Comparison of ENCODE assay signal across 1 cellular context in the genomic region with DNA sequence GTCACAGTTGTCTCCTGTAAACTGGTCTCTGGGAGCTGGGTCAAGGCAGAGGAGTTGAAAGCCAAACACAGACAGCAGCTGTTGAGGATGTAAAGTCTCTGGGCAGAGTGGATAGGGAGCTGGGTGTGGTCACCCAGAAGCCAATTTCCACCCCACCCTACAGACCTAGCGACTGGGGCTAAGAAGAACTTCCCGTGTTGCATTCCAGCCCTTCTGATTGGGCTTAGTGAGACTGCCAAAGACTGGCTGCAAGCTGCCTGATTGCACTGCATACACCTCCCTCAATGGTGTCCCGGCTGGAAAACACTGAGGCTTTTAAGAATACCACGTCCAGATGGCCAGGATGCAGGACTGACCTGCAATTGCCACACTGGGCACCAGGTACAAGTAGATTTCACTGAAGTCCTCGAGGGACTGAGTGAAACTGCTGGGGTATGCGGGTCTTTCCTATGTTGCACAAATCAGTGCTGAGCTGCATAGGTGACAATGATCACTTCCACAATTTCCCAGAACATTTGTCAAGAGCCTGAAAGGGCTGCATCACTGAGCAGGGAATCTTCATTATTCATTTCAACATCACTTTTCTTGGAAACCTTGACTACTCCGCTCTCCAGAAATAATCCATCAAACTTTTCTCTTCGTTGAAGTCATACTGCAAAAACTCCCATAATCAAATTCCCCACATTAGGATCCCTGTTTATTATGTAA.
TF ChIP-seq lines count a peak whose summit lies in the region.

No MANE protein-coding gene starts in this region.

TF ChIP-seq in GM12878, 131 proteins besides CTCF, POLR2A, EP300 and RAD21 (continued from another document):
- no peak for TF ChIP-seq ATF7 (IDR thresholded peaks at IDR 0.05; ENCODE audit: low read depth)
- no peak for TF ChIP-seq TAF1 (IDR thresholded peaks at IDR 0.05; ENCODE audit: borderline replicate concordance, low read depth, low read length)
- TF ChIP-seq SPI1 (IDR thresholded peaks at IDR 0.05; ENCODE audit: borderline replicate concordance, insufficient read depth, low read depth, low read length), result peak; percentile 20; the same call in 1 of the 2 replicates
- TF ChIP-seq CHD4 (IDR thresholded peaks at IDR 0.05), result no peak
- TF ChIP-seq EED (IDR thresholded peaks at IDR 0.05; ENCODE audit: low read depth), result 0 out of 2 replicates have a peak, but pooled peaks have one; percentile 20
